Comparison of ENCODE assay signal across 19 cellular contexts in the genomic region with DNA sequence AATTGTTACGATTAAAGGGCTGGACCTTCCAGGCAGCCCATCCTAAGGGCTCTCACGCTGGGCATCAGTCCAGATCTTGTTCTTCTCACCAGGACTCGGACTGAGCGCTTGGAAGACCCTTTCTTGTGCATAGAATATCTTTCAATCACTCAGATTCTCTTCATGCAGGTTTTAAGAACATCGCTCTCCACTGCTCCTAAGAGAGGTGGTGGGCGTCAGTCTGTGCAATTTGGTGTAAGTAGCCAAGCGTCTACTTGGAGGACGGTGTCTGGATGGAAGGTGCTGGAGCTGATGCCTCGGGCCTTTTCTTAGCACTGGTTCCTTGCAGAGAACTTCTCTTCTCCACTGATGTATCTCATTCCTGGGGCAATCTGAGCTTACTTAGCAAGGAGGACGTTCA.
DNase-seq lines count a peak whose midpoint lies in the region; ATAC-seq and TF ChIP-seq lines count a peak whose summit lies in the region.
"Had no signal": no experiment of that assay in that cellular context is flagged by ENCODE, and none has a peak within 500 bp of the region (broad histone marks: within the 10 kb centered on the region; RNA-seq: fewer than 3 reads in every experiment).

No MANE protein-coding gene starts in this region.

- H3K36me3 Mint-ChIP-seq in activated CD8-positive, alpha-beta T cell treated with anti-CD3 and anti-CD28 coated beads, Interleukin-2, amount 10 ng/mL, durations not matched to agents 7 days and 5 days (ENCODE audit: low read depth): no peaks in the 10 kb centered on the region
- H3K36me3 Mint-ChIP-seq in activated CD8-positive, alpha-beta T cell treated with anti-CD3 and anti-CD28 coated beads for 36 hours (ENCODE audit: low read depth): no peaks in the 10 kb centered on the region
- no peaks in the 10 kb centered on the region for H3K36me3 Mint-ChIP-seq in CD4-positive, alpha-beta T cell (ENCODE audit: low read depth)
- no peaks in the 10 kb centered on the region for H3K36me3 Mint-ChIP-seq in osteocyte (ENCODE audit: unreplicated experiment)

- intact Hi-C loops in activated CD8-positive, alpha-beta T cell treated with anti-CD3 and anti-CD28 coated beads for 36 hours (cut with micrococcal nuclease): no loop called here
- intact Hi-C loops in CD4-positive, alpha-beta T cell (cut with DNase I, micrococcal nuclease): no loop called here
- intact Hi-C loops in esophagus muscularis mucosa (cut with DNase I) (no loop called here), posterior cingulate gyrus (cut with DNase I) (no loop called here), right lobe of liver (cut with DNase I) (no loop called here)

- H3K4me1 ChIP-seq in esophagus muscularis mucosa (no peaks in the 10 kb centered on the region), right lobe of liver (no peaks in the 10 kb centered on the region)

- no peak for TF ChIP-seq EP300 in esophagus muscularis mucosa (IDR thresholded peaks at IDR 0.05)

- no peaks in the 10 kb centered on the region for H3K9me3 ChIP-seq in CD4-positive, alpha-beta T cell (ENCODE audit: control insufficient read depth, low read length)
- no peaks in the 10 kb centered on the region for H3K9me3 ChIP-seq in esophagus muscularis mucosa
- no peaks in the 10 kb centered on the region for H3K9me3 ChIP-seq in right lobe of liver

- no peaks in the 10 kb centered on the region for H3K9me3 Mint-ChIP-seq in activated CD8-positive, alpha-beta T cell treated with anti-CD3 and anti-CD28 coated beads, Interleukin-2, amount 10 ng/mL, durations not matched to agents 7 days and 5 days (ENCODE audit: insufficient read depth)
- no peaks in the 10 kb centered on the region for H3K9me3 Mint-ChIP-seq in activated CD8-positive, alpha-beta T cell treated with anti-CD3 and anti-CD28 coated beads for 36 hours
- no peaks in the 10 kb centered on the region for H3K9me3 Mint-ChIP-seq in CD4-positive, alpha-beta T cell
- H3K9me3 Mint-ChIP-seq in osteocyte (ENCODE audit: unreplicated experiment): no peaks in the 10 kb centered on the region

- ATAC-seq in activated CD8-positive, alpha-beta T cell treated with anti-CD3 and anti-CD28 coated beads, Interleukin-2, amount 10 ng/mL, durations not matched to agents 7 days and 5 days: no peak
- ATAC-seq in activated CD8-positive, alpha-beta T cell treated with anti-CD3 and anti-CD28 coated beads for 36 hours: no peak
- ATAC-seq in CD4-positive, alpha-beta T cell (ENCODE audit: poor library complexity): no peak
- ATAC-seq in GM21717 (IDR thresholded peaks at IDR 0.05; ENCODE audit: unreplicated experiment) (no peak), right lobe of liver (no peak)
- ATAC-seq: HCT116 had no signal

- TF ChIP-seq POLR2A in esophagus muscularis mucosa (IDR thresholded peaks at IDR 0.05; ENCODE audit: low read depth): no peak
- TF ChIP-seq POLR2A in right lobe of liver (IDR thresholded peaks at IDR 0.05): no peak

- no peak overlapping the region for H3K27ac ChIP-seq in CD4-positive, alpha-beta T cell (ENCODE audit: low read depth, low read length)
- H3K27ac ChIP-seq in esophagus muscularis mucosa (replicated peaks in 1 of 4): no peak overlapping the region
- no peak overlapping the region for H3K27ac ChIP-seq in right lobe of liver
- H3K27ac ChIP-seq: GM23248 had no signal

- H3K4me3 ChIP-seq in esophagus muscularis mucosa (no peak overlapping the region), right lobe of liver (no peak overlapping the region)
- H3K4me3 ChIP-seq: GM23248 had no signal

- WGBS in esophagus muscularis mucosa: 92% methylated on average over 9 of the region's 10 CpGs
- 83% methylated on average over 9 of the region's 10 CpGs for WGBS in right lobe of liver (ENCODE audit: insufficient coverage, low coverage, low lambda C conversion rate, missing lambda C conversion rate)

- no peaks in the 10 kb centered on the region for H3K27me3 ChIP-seq in CD4-positive, alpha-beta T cell (ENCODE audit: control insufficient read depth, insufficient read depth, low read length)
- H3K27me3 ChIP-seq in esophagus muscularis mucosa (peaks cover 0 to 11% (median 0%) of the 10 kb centered on the region in 4 donors), right lobe of liver (no peaks in the 10 kb centered on the region)

- peak overlapping the region; percentile 89 for H3K27ac Mint-ChIP-seq in activated CD8-positive, alpha-beta T cell treated with anti-CD3 and anti-CD28 coated beads, Interleukin-2, amount 10 ng/mL, durations not matched to agents 7 days and 5 days
- no peak overlapping the region for H3K27ac Mint-ChIP-seq in activated CD8-positive, alpha-beta T cell treated with anti-CD3 and anti-CD28 coated beads for 36 hours
- peak overlapping the region; percentile 83 for H3K27ac Mint-ChIP-seq in CD4-positive, alpha-beta T cell
- no peak overlapping the region for H3K27ac Mint-ChIP-seq in osteocyte (ENCODE audit: unreplicated experiment)

- no peak for DNase-seq in activated CD8-positive, alpha-beta T cell treated with anti-CD3 and anti-CD28 coated beads, Interleukin-2, amount 10 ng/mL, durations not matched to agents 7 days and 5 days
- DNase-seq in activated CD8-positive, alpha-beta T cell treated with anti-CD3 and anti-CD28 coated beads for 36 hours: no peak
- no peak for DNase-seq in CD4-positive, alpha-beta T cell
- DNase-seq in esophagus muscularis mucosa (ENCODE audit: extremely low spot score): peak; percentile 53
- peak; percentile 32 for DNase-seq in osteocyte (ENCODE audit: extremely low spot score, unreplicated experiment)
- no peak for DNase-seq in posterior cingulate gyrus
- DNase-seq in right lobe of liver: no peak
- DNase-seq: C1 segment of cervical spinal cord; GF-D8; GM23248; NCI-H1105 treated with DMSO at 0.1 percent for 48 hours; NCI-H1694 treated with DMSO at 0.1 percent for 48 hours; NCI-H2107; NCI-H2227 treated with DMSO at 0.1 percent for 48 hours; NCI-H526; NK-92 treated with Interleukin-12 subunit alpha and Interleukin-12 subunit beta, amount 100 ng/mL, for 24 hours; OCI-M1 had no signal

- H3K4me1 Mint-ChIP-seq in activated CD8-positive, alpha-beta T cell treated with anti-CD3 and anti-CD28 coated beads, Interleukin-2, amount 10 ng/mL, durations not matched to agents 7 days and 5 days (ENCODE audit: low read depth): peaks cover 44% of the 10 kb centered on the region
- H3K4me1 Mint-ChIP-seq in activated CD8-positive, alpha-beta T cell treated with anti-CD3 and anti-CD28 coated beads for 36 hours (ENCODE audit: low read depth): peaks cover 22% of the 10 kb centered on the region
- peaks cover 40% of the 10 kb centered on the region for H3K4me1 Mint-ChIP-seq in CD4-positive, alpha-beta T cell (ENCODE audit: low read depth)
- H3K4me1 Mint-ChIP-seq in osteocyte (ENCODE audit: unreplicated experiment): no peaks in the 10 kb centered on the region

- CTCF ChIA-PET in activated CD8-positive, alpha-beta T cell treated with anti-CD3 and anti-CD28 coated beads, Interleukin-2, amount 10 ng/mL, durations not matched to agents 7 days and 5 days (lab: Charles Lee): interaction anchor here (1.9 kb wide), 1 partner anchor 18 kb away, joined by 7 read pairs; no protein-coding TSS in a partner anchor
- CTCF ChIA-PET in activated CD8-positive, alpha-beta T cell treated with anti-CD3 and anti-CD28 coated beads for 36 hours (lab: Charles Lee): no interaction called here
- CTCF ChIA-PET in CD4-positive, alpha-beta T cell (lab: Charles Lee): no interaction called here

- no peak for TF ChIP-seq CTCF in activated CD8-positive, alpha-beta T cell treated with anti-CD3 and anti-CD28 coated beads for 36 hours (IDR thresholded peaks at IDR 0.05)
- no peak for TF ChIP-seq CTCF in CD4-positive, alpha-beta T cell (IDR thresholded peaks at IDR 0.05)
- TF ChIP-seq CTCF in esophagus muscularis mucosa (IDR thresholded peaks at IDR 0.05): no peak
- no peak for TF ChIP-seq CTCF in osteocyte (IDR thresholded peaks at IDR 0.05)
- no peak for TF ChIP-seq CTCF in right lobe of liver (IDR thresholded peaks at IDR 0.05)

- no peaks in the 10 kb centered on the region for H3K27me3 Mint-ChIP-seq in activated CD8-positive, alpha-beta T cell treated with anti-CD3 and anti-CD28 coated beads, Interleukin-2, amount 10 ng/mL, durations not matched to agents 7 days and 5 days (ENCODE audit: low read depth)
- no peaks in the 10 kb centered on the region for H3K27me3 Mint-ChIP-seq in activated CD8-positive, alpha-beta T cell treated with anti-CD3 and anti-CD28 coated beads for 36 hours
- H3K27me3 Mint-ChIP-seq in CD4-positive, alpha-beta T cell: no peaks in the 10 kb centered on the region
- H3K27me3 Mint-ChIP-seq in osteocyte (ENCODE audit: unreplicated experiment): peaks cover 6% of the 10 kb centered on the region

- POLR2A ChIA-PET in activated CD8-positive, alpha-beta T cell treated with anti-CD3 and anti-CD28 coated beads, Interleukin-2, amount 10 ng/mL, durations not matched to agents 7 days and 5 days (lab: Charles Lee): no interaction called here
- POLR2A ChIA-PET in activated CD8-positive, alpha-beta T cell treated with anti-CD3 and anti-CD28 coated beads for 36 hours (lab: Charles Lee): no interaction called here
- POLR2A ChIA-PET in CD4-positive, alpha-beta T cell (lab: Charles Lee): no interaction called here

- no peaks in the 10 kb centered on the region for H3K36me3 ChIP-seq in esophagus muscularis mucosa
- H3K36me3 ChIP-seq in right lobe of liver: no peaks in the 10 kb centered on the region

- H3K4me3 Mint-ChIP-seq in activated CD8-positive, alpha-beta T cell treated with anti-CD3 and anti-CD28 coated beads, Interleukin-2, amount 10 ng/mL, durations not matched to agents 7 days and 5 days: no peak overlapping the region
- H3K4me3 Mint-ChIP-seq in activated CD8-positive, alpha-beta T cell treated with anti-CD3 and anti-CD28 coated beads for 36 hours: no peak overlapping the region
- no peak overlapping the region for H3K4me3 Mint-ChIP-seq in CD4-positive, alpha-beta T cell
- no peak overlapping the region for H3K4me3 Mint-ChIP-seq in osteocyte (ENCODE audit: unreplicated experiment)

Comparison
In these comparisons a context has a peak if more than half of its experiments do, and no peak if none do; other contexts are left out.
1. H3K27ac Mint-ChIP-seq: peak in activated CD8-positive, alpha-beta T cell treated with anti-CD3 and anti-CD28 coated beads, Interleukin-2, amount 10 ng/mL, durations not matched to agents 7 days and 5 days (single experiment) and CD4-positive, alpha-beta T cell (single experiment); none in activated CD8-positive, alpha-beta T cell treated with anti-CD3 and anti-CD28 coated beads for 36 hours (single experiment) and osteocyte (single experiment).
2. DNase-seq: peak in esophagus muscularis mucosa (single experiment) and osteocyte (single experiment); none in activated CD8-positive, alpha-beta T cell treated with anti-CD3 and anti-CD28 coated beads, Interleukin-2, amount 10 ng/mL, durations not matched to agents 7 days and 5 days (single experiment), activated CD8-positive, alpha-beta T cell treated with anti-CD3 and anti-CD28 coated beads for 36 hours (single experiment), CD4-positive, alpha-beta T cell (0 of 10), posterior cingulate gyrus (0 of 10) and right lobe of liver (0 of 3).